In genomic region chr10:67259319-67259929, GRCh38 we compare ENCODE assay signal across 15 cellular contexts.
"Had no signal": no experiment of that assay in that cellular context is flagged by ENCODE, and none has a peak within 500 bp of the region (broad histone marks: within the 10 kb centered on the region; RNA-seq: fewer than 3 reads in every experiment).

No MANE protein-coding gene starts in this region.

- DNase-seq: activated CD4-positive, alpha-beta memory T cell treated with anti-CD3 and anti-CD28 coated beads, Interleukin-2, amount 10 ng/mL, durations not matched to agents 7 days and 5 days; activated CD4-positive, alpha-beta T cell treated with anti-CD3 and anti-CD28 coated beads for 36 hours; activated CD8-positive, alpha-beta memory T cell treated with anti-CD3 and anti-CD28 coated beads, Interleukin-2, amount 50 U/mL, for 48 hours; activated naive CD4-positive, alpha-beta T cell; effector CD4-positive, alpha-beta T cell; kidney glomerular epithelial cell; natural killer cell; stimulated activated CD4-positive, alpha-beta T cell treated with anti-CD3 and anti-CD28 coated beads, Interleukin-4, amount 100 ng/mL, for 1 hour; stimulated activated CD8-positive, alpha-beta memory T cell treated with anti-CD3 and anti-CD28 coated beads, Interleukin-4, amount 100 ng/mL, for 48 hours; stimulated activated naive CD8-positive, alpha-beta T cell treated with anti-CD3 and anti-CD28 coated beads, Interleukin-15, Interleukin-2, amounts not matched to agents 100 U/mL and 50 U/mL, for 24 hours; SW 1271; upper lobe of left lung; WERI-Rb-1 had no signal

- H3K4me3 ChIP-seq: ascending aorta, upper lobe of left lung had no signal

- H3K9me3 ChIP-seq: ascending aorta, upper lobe of left lung had no signal

- H3K36me3 ChIP-seq: ascending aorta, upper lobe of left lung, WERI-Rb-1 had no signal

- H3K4me1 ChIP-seq: ascending aorta, upper lobe of left lung had no signal

- ATAC-seq: activated CD4-positive, alpha-beta T cell treated with anti-CD3 and anti-CD28 coated beads for 36 hours; natural killer cell; stimulated activated naive CD8-positive, alpha-beta T cell treated with anti-CD3 and anti-CD28 coated beads, Interleukin-15, Interleukin-2, amounts not matched to agents 100 U/mL and 50 U/mL, for 24 hours had no signal

- H3K27ac ChIP-seq: ascending aorta, epithelial cell of prostate, upper lobe of left lung, WERI-Rb-1 had no signal

- H3K27me3 ChIP-seq: ascending aorta, upper lobe of left lung had no signal
